In genomic region chr11:20559523-20560300, GRCh38 we compare ENCODE assay signal across 22 cellular contexts. TPM values are rescaled to one million over a fixed set of nuclear protein-coding genes. Genes with fewer than 3 reads are reported as not detected.
DNase-seq lines count a peak whose midpoint lies in the region; ATAC-seq and TF ChIP-seq lines count a peak whose summit lies in the region.
"Had no signal": no experiment of that assay in that cellular context is flagged by ENCODE, and none has a peak within 500 bp of the region (broad histone marks: within the 10 kb centered on the region; RNA-seq: fewer than 3 reads in every experiment).

No MANE protein-coding gene starts in this region.

- no peak for TF ChIP-seq CTCF in GM23338 (conservative IDR thresholded peaks at IDR 0.05; ENCODE audit: low read depth in 2 of 2)
- no peak for TF ChIP-seq CTCF in RWPE1 (conservative IDR thresholded peaks at IDR 0.05; ENCODE audit: low read depth)
- TF ChIP-seq CTCF in epithelial cell of esophagus (IDR thresholded peaks at IDR 0.05; ENCODE audit: insufficient read depth, low read depth, low read length, missing control alignments), result no peak
- no peak for TF ChIP-seq CTCF in foreskin keratinocyte (conservative IDR thresholded peaks at IDR 0.05)
- TF ChIP-seq CTCF in psoas muscle (IDR thresholded peaks at IDR 0.05), result no peak

- no peaks in the 10 kb centered on the region for H3K27me3 Mint-ChIP-seq in GM23338 (ENCODE audit: insufficient read depth, low read depth, poor library complexity)

- H3K27ac ChIP-seq in GM23338 (ENCODE audit: low read depth) (no peak overlapping the region), RWPE1 (no peak overlapping the region), foreskin keratinocyte (no peak overlapping the region), psoas muscle (no peak overlapping the region)

- POLR2A ChIA-PET in RWPE1 (lab: Yijun Ruan, JAX; ENCODE audit: low non-redundant PET), result no interaction called here

- DNase-seq in GM23338 (ENCODE audit: low spot score) (no peak), RWPE1 (ENCODE audit: low spot score) (peak; percentile 34), epithelial cell of esophagus (ENCODE audit: low read depth) (peak; percentile 92), foreskin keratinocyte (peak; percentile 59 to 72), psoas muscle (no peak)
- no peak for DNase-seq in activated naive CD4-positive, alpha-beta T cell treated with anti-CD3 and anti-CD28 coated beads, Interleukin-2, amount 50 U/mL, for 72 hours (ENCODE audit: low spot score in 2 of 2)
- DNase-seq: BE2C; C1 segment of cervical spinal cord; CD4-positive, CD25-positive, alpha-beta regulatory T cell; CD8-positive, alpha-beta memory T cell; COR-L47; DMS 273 treated with DMSO at 0.1 percent for 48 hours; DMS53; DND-41; EL; H9 had no signal

- no peak overlapping the region for H3K4me3 Mint-ChIP-seq in GM23338
- H3K4me3 Mint-ChIP-seq: CD4-positive, CD25-positive, alpha-beta regulatory T cell; CD8-positive, alpha-beta memory T cell; H9 had no signal

- no peak for ATAC-seq in GM23338
- peak; percentile 78 for ATAC-seq in foreskin keratinocyte
- ATAC-seq in activated naive CD4-positive, alpha-beta T cell treated with anti-CD3 and anti-CD28 coated beads, Interleukin-2, amount 50 U/mL, for 72 hours, result no peak
- ATAC-seq in psoas muscle, result no peak
- ATAC-seq in HG03442 (IDR thresholded peaks at IDR 0.05; ENCODE audit: unreplicated experiment), result no peak
- ATAC-seq: GM12878 had no signal

- H3K79me2 ChIP-seq in GM23338 (replicated peaks; ENCODE audit: insufficient read depth), result no peaks in the 10 kb centered on the region

- H2AFZ ChIP-seq in GM23338, result 0 out of 2 replicates have a peak overlapping the region, but pooled peaks have one; percentile 23

- H3K9me2 ChIP-seq in GM23338 (ENCODE audit: insufficient read depth), result no peaks in the 10 kb centered on the region

- H3K4me3 ChIP-seq in GM23338, result no peak overlapping the region
- no peak overlapping the region for H3K4me3 ChIP-seq in epithelial cell of esophagus (ENCODE audit: low read length)
- no peak overlapping the region for H3K4me3 ChIP-seq in psoas muscle
- H3K4me3 ChIP-seq: GM12878 had no signal

- peaks cover 8% of the 10 kb centered on the region for H3K36me3 Mint-ChIP-seq in GM23338 (ENCODE audit: low read depth)
- H3K36me3 Mint-ChIP-seq in activated naive CD4-positive, alpha-beta T cell treated with anti-CD3 and anti-CD28 coated beads, Interleukin-2, amount 50 U/mL, for 72 hours, result peaks cover 0 to 5% of the 10 kb centered on the region in 2 donors
- H3K36me3 Mint-ChIP-seq: CD4-positive, CD25-positive, alpha-beta regulatory T cell had no signal

- H3K27me3 ChIP-seq in GM23338 (ENCODE audit: insufficient read depth) (no peaks in the 10 kb centered on the region), foreskin keratinocyte (no peaks in the 10 kb centered on the region), psoas muscle (ENCODE audit: insufficient read depth in 3 of 3, low read length in 2 of 3) (no peaks in the 10 kb centered on the region)
- H3K27me3 ChIP-seq: BE2C had no signal

- no peaks in the 10 kb centered on the region for H4K20me1 ChIP-seq in GM23338 (replicated peaks; ENCODE audit: insufficient read depth)

- H3F3A ChIP-seq in GM23338 (replicated peaks; ENCODE audit: low read depth), result no peaks in the 10 kb centered on the region

- H3K36me3 ChIP-seq in GM23338 (ENCODE audit: insufficient read depth), result no peaks in the 10 kb centered on the region
- no peaks in the 10 kb centered on the region for H3K36me3 ChIP-seq in psoas muscle (ENCODE audit: insufficient read depth in 1 of 2, low read depth in 1 of 2)
- H3K36me3 ChIP-seq: BE2C had no signal

- peaks cover 18% of the 10 kb centered on the region for H3K9me3 Mint-ChIP-seq in GM23338
- H3K9me3 Mint-ChIP-seq in activated naive CD4-positive, alpha-beta T cell treated with anti-CD3 and anti-CD28 coated beads, Interleukin-2, amount 50 U/mL, for 72 hours, result peaks cover 6 to 7% of the 10 kb centered on the region in 2 donors

- H3K9me3 ChIP-seq in psoas muscle, result no peaks in the 10 kb centered on the region
- H3K9me3 ChIP-seq: BE2C had no signal

- H3K4me1 ChIP-seq in GM23338 (ENCODE audit: insufficient read depth), result no peaks in the 10 kb centered on the region
- H3K4me1 ChIP-seq in foreskin keratinocyte, result peaks cover 11% of the 10 kb centered on the region
- H3K4me1 ChIP-seq in psoas muscle, result no peaks in the 10 kb centered on the region
- H3K4me1 ChIP-seq: BE2C had no signal

- no peak overlapping the region for H3K4me2 ChIP-seq in GM23338

- 80 to 83% (median 82%) methylated on average over 4 of the region's 4 CpGs for WGBS in psoas muscle, 3 donors

- CTCF ChIA-PET in RWPE1 (lab: Yijun Ruan, JAX), result interaction anchor here (0.6 kb wide), 1 partner anchor 384 kb away, joined by 4 read pairs; no protein-coding TSS in a partner anchor

- H3K27ac Mint-ChIP-seq in GM23338, result no peak overlapping the region
- H3K27ac Mint-ChIP-seq in activated naive CD4-positive, alpha-beta T cell treated with anti-CD3 and anti-CD28 coated beads, Interleukin-2, amount 50 U/mL, for 72 hours, result no peak overlapping the region
- H3K27ac Mint-ChIP-seq: CD4-positive, CD25-positive, alpha-beta regulatory T cell; CD8-positive, alpha-beta memory T cell; H9 had no signal

- intact Hi-C loops in psoas muscle (cut with DNase I), result no loop called here

- no peaks in the 10 kb centered on the region for H3K4me1 Mint-ChIP-seq in GM23338
- H3K4me1 Mint-ChIP-seq: CD4-positive, CD25-positive, alpha-beta regulatory T cell; CD8-positive, alpha-beta memory T cell; H9 had no signal

TF ChIP-seq in GM23338, 12 proteins besides CTCF, POLR2A, EP300 and RAD21 (continues in another document):
- no peak for TF ChIP-seq ZNF331 (CRISPR knock-in tag; IDR thresholded peaks at IDR 0.05; ENCODE audit: low read depth)
- TF ChIP-seq REST (IDR thresholded peaks at IDR 0.05; ENCODE audit: unreplicated experiment), result no peak
- TF ChIP-seq EZH2phosphoT487 (IDR thresholded peaks at IDR 0.05; ENCODE audit: unreplicated experiment), result no peak
- no peak for TF ChIP-seq ZNF114 (CRISPR knock-in tag; IDR thresholded peaks at IDR 0.05)
- no peak for TF ChIP-seq ETS1 (IDR thresholded peaks at IDR 0.05)
- TF ChIP-seq EZH2 (IDR thresholded peaks at IDR 0.05; ENCODE audit: low read depth, unreplicated experiment), result no peak

RNA-seq across cellular contexts. Expression of gene SLC6A5, which starts 39.7 kb away (rescaled TPM):
- total RNA-seq in GM23338 (2014; rRNA removed; shearing (Covaris generic)), result not detected in 2 replicates
- polyA plus RNA-seq in GM23338 (2016; fragmentation: Nextera tagmentation; extraction: Ambion mirVana) (not detected in 2 replicates), foreskin keratinocyte (not detected in 2 replicates), psoas muscle (not detected)
- total RNA-seq in foreskin keratinocyte (not detected in 2 replicates), psoas muscle (not detected)
- total RNA-seq in activated naive CD4-positive, alpha-beta T cell treated with anti-CD3 and anti-CD28 coated beads, Interleukin-2, amount 50 U/mL, for 72 hours, result not detected
- total RNA-seq: A172; CD4-positive, CD25-positive, alpha-beta regulatory T cell; CD8-positive, alpha-beta memory T cell; G401; GM12878; H1; H9; HT-29 had no signal
- polyA plus RNA-seq: CD4-positive, CD25-positive, alpha-beta regulatory T cell; CD8-positive, alpha-beta memory T cell; H1 had no signal

Comparison
In these comparisons a context has a peak if more than half of its experiments do, and no peak if none do; other contexts are left out.
1. DNase-seq: peak in RWPE1 (single experiment), epithelial cell of esophagus (single experiment) and foreskin keratinocyte (2 of 2); none in GM23338 (single experiment), activated naive CD4-positive, alpha-beta T cell treated with anti-CD3 and anti-CD28 coated beads, Interleukin-2, amount 50 U/mL, for 72 hours (0 of 2) and psoas muscle (0 of 2).